8 cellular contexts compared by ENCODE assay signal in the genomic region with DNA sequence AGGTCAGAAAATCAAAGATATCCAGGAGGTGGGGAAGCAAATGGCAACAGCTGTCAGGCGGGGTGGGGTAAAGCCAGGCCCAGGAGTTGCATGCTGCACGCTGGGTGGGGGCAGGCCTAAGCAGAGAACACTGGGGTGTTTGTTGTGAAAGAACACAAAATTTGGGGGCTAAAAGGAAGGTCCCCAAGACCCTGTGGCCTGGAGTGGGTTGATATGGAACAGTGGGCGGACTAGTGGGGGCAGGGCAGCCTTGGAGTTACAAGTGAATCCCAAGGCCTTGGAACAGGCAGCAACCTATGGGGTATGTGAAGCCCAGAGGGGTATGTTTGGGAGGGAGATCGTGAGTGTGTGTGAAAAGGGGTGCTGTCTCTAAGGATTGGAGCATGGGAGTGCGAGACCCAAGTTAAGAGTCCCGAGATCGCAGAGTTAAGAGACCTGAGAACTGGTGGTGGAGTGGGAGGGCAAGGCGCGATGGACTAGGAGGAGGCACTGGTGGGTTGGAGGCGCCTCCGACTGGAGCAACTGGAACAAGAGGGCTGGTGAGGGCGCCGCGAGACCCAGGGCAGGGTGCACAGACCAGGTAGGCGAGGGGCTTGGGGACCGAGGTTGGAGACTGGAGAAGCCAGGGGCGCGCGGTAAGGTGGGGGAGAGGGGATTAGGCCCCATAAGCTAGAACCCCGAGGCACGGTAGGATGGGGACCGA. TPM values are rescaled to one million over a fixed set of nuclear protein-coding genes. Genes with fewer than 3 reads are reported as not detected.
A peak's percentile ranks its signal among the peaks of the same experiment; 100 is the strongest.
DNase-seq lines count a peak whose midpoint lies in the region; ATAC-seq and TF ChIP-seq lines count a peak whose summit lies in the region.

No MANE protein-coding gene starts in this region.

- ATAC-seq in HG02642 (IDR thresholded peaks at IDR 0.05; ENCODE audit: poor library complexity, unreplicated experiment), result peak; percentile 14
- ATAC-seq in right lobe of liver, result peak; percentile 31 to 40 (median 34)
- ATAC-seq in HG02623 (IDR thresholded peaks at IDR 0.05; ENCODE audit: unreplicated experiment), result no peak

- no peaks in the 10 kb centered on the region for H3K27me3 ChIP-seq in right lobe of liver
- H3K27me3 ChIP-seq in suprapubic skin, result no peaks in the 10 kb centered on the region

- H3K4me3 ChIP-seq in GM12865 (ENCODE audit: low read depth, low read length) (peak overlapping the region; percentile 78), right lobe of liver (peak overlapping the region; percentile 66 to 94 (median 75)), suprapubic skin (peak overlapping the region; percentile 63)

- intact Hi-C loops in right lobe of liver (cut with DNase I), result no loop called here

- TF ChIP-seq EP300 in suprapubic skin (IDR thresholded peaks at IDR 0.05), result no peak

- H3K36me3 ChIP-seq in right lobe of liver, result peaks cover 0 to 34% (median 14%) of the 10 kb centered on the region in 4 donors
- peaks cover 40% of the 10 kb centered on the region for H3K36me3 ChIP-seq in suprapubic skin

- TF ChIP-seq CTCF in GM12865 (IDR thresholded peaks at IDR 0.05; ENCODE audit: insufficient read depth, low read depth, low read length, missing control alignments) (no peak), right lobe of liver (IDR thresholded peaks at IDR 0.05) (no peak), suprapubic skin (IDR thresholded peaks at IDR 0.05) (no peak)

- TF ChIP-seq POLR2A in right lobe of liver (IDR thresholded peaks at IDR 0.05), result no peak
- TF ChIP-seq POLR2A in suprapubic skin (IDR thresholded peaks at IDR 0.05), result no peak

- H3K9me3 ChIP-seq in right lobe of liver (no peaks in the 10 kb centered on the region), suprapubic skin (no peaks in the 10 kb centered on the region)

- DNase-seq in GM12865 (ENCODE audit: low read depth), result peak; percentile 30
- DNase-seq in RPMI8226, result peak; percentile 45
- peak in 1 of 3 donors; percentile 49 for DNase-seq in right lobe of liver
- DNase-seq in suprapubic skin (ENCODE audit: low spot score in 2 of 2), result no peak
- no peak for DNase-seq in NCI-H524 treated with DMSO at 0.1 percent for 48 hours (lab: John Stamatoyannopoulos, UW)

- H3K27ac ChIP-seq in cingulate gyrus (ENCODE audit: low read depth, low read length), result peak overlapping the region; percentile 78
- peak overlapping the region; percentile 75 to 80 (median 79) for H3K27ac ChIP-seq in right lobe of liver
- peak overlapping the region; percentile 81 for H3K27ac ChIP-seq in suprapubic skin

- H3K4me1 ChIP-seq in right lobe of liver (peaks cover 0 to 4% (median 0%) of the 10 kb centered on the region in 4 donors), suprapubic skin (peaks cover 22% of the 10 kb centered on the region)

- 17% methylated on average over 10 of the region's 22 CpGs for WGBS in right lobe of liver (ENCODE audit: insufficient coverage, low coverage, low lambda C conversion rate, missing lambda C conversion rate)
- 13% methylated on average over 22 of the region's 22 CpGs for WGBS in suprapubic skin

RNA-seq across cellular contexts. Expression of gene CUL7, which starts 0.7 kb away (rescaled TPM):
- total RNA-seq in right lobe of liver, result 10 to 100 TPM in 1 of 6 experiments, 1 to 10 TPM in 5; 6.5 to 12.7 (median 8.8) TPM
- 10 to 100 TPM; 12.3 to 22.2 (median 15.5) TPM for total RNA-seq in suprapubic skin

RNA-seq across cellular contexts. Expression of gene MRPL2, which starts 6.2 kb away (rescaled TPM):
- 10 to 100 TPM; 41.6 to 63.1 (median 60.4) TPM for total RNA-seq in right lobe of liver
- 10 to 100 TPM; 21.2 to 38.1 (median 25.9) TPM for total RNA-seq in suprapubic skin

RNA-seq across cellular contexts. Expression of gene KLC4, which starts 6.4 kb away (rescaled TPM):
- total RNA-seq in right lobe of liver (100 to 1,000 TPM in 1 of 6 experiments, 10 to 100 TPM in 5; 45.8 to 134 (median 65.0) TPM), suprapubic skin (10 to 100 TPM; 15.0 to 45.9 (median 24.4) TPM)

RNA-seq across cellular contexts. Expression of gene PTK7, which starts 23.1 kb away (rescaled TPM):
- total RNA-seq in right lobe of liver, result 1 to 10 TPM in 3 of 6 experiments, under 1 TPM in 3; 0.55 to 1.8 (median 0.99) TPM
- total RNA-seq in suprapubic skin, result 10 to 100 TPM; 50.4 to 71.3 (median 66.3) TPM

RNA-seq across cellular contexts. Expression of gene RRP36, which starts 31.6 kb away (rescaled TPM):
- total RNA-seq in right lobe of liver (10 to 100 TPM; 21.8 to 45.0 (median 23.3) TPM), suprapubic skin (10 to 100 TPM; 30.8 to 66.6 (median 53.6) TPM)

Comparison
In these comparisons a context has a peak if more than half of its experiments do, and no peak if none do; other contexts are left out.
1. DNase-seq: peak in GM12865 (single experiment) and RPMI8226 (single experiment); none in suprapubic skin (0 of 2) and NCI-H524 treated with DMSO at 0.1 percent for 48 hours (single experiment).
2. Peak in every context shown above with its lines, with median percentiles within 50 percentile points of each other: H3K4me3 ChIP-seq and H3K27ac ChIP-seq.